ENCODE assay signal across 17 cellular contexts in the genomic region with DNA sequence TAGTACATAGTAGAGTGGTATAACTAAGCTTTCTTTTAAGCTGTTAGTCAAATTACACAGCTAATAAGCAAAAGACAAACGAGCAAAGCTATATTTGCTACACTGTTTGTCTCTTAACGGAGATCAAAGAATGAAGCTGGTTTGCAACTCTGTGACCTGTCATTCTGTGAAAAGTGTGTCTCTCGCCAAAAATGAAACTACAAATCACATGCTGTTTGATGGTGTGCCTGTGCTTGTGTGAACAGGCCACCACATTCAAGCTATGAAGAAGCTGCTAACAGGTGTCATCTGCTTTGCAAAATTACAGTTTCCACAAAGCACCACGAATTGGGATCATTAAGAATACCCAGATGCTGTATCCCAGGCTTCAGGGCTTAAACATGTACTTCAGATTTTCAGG.
DNase-seq lines count a peak whose midpoint lies in the region; ATAC-seq, FAIRE-seq and TF ChIP-seq lines count a peak whose summit lies in the region.
"Had no signal": no experiment of that assay in that cellular context is flagged by ENCODE, and none has a peak within 500 bp of the region (broad histone marks: within the 10 kb centered on the region; RNA-seq: fewer than 3 reads in every experiment).

No MANE protein-coding gene starts in this region.

- no peak for FAIRE-seq in small intestine (lab: Jason Lieb, UNC)
- FAIRE-seq: HepG2 had no signal

- H3K4me2 ChIP-seq in OCI-LY3 (ENCODE audit: low read length), result peak overlapping the region; percentile 56
- H3K4me2 ChIP-seq: SK-N-SH had no signal

- WGBS in small intestine, 3 donors, result 2 to 22% (median 11%) methylated on average over 4 of the region's 4 CpGs

- no peaks in the 10 kb centered on the region for H4K20me1 ChIP-seq in OCI-LY3 (ENCODE audit: insufficient read depth, low read length)

- H3K36me3 ChIP-seq in left ventricle myocardium inferior (no peaks in the 10 kb centered on the region), right atrium auricular region (no peaks in the 10 kb centered on the region), OCI-LY3 (replicated peaks; ENCODE audit: low read depth, low read length) (no peaks in the 10 kb centered on the region), small intestine (ENCODE audit: control insufficient read depth in 2 of 2, insufficient read depth in 2 of 2, low read length in 2 of 2) (no peaks in the 10 kb centered on the region)

- H2AFZ ChIP-seq in OCI-LY3 (ENCODE audit: low read depth, low read length), result peak overlapping the region; percentile 68

- no peak for TF ChIP-seq CTCF in left ventricle myocardium inferior (IDR thresholded peaks at IDR 0.05; ENCODE audit: borderline replicate concordance)
- no peak for TF ChIP-seq CTCF in right atrium auricular region (IDR thresholded peaks at IDR 0.05)
- no peak for TF ChIP-seq CTCF in OCI-LY3 (IDR thresholded peaks at IDR 0.05; ENCODE audit: low read depth, low read length)

- intact Hi-C loops in left ventricle myocardium inferior (cut with micrococcal nuclease), result no loop called here

- no peaks in the 10 kb centered on the region for H3K79me2 ChIP-seq in OCI-LY3 (ENCODE audit: low read length)

- no peaks in the 10 kb centered on the region for H3K9me3 ChIP-seq in left ventricle myocardium inferior (replicated peaks)
- no peaks in the 10 kb centered on the region for H3K9me3 ChIP-seq in right atrium auricular region
- no peaks in the 10 kb centered on the region for H3K9me3 ChIP-seq in OCI-LY3 (ENCODE audit: insufficient read depth, low read length)
- no peaks in the 10 kb centered on the region for H3K9me3 ChIP-seq in small intestine (ENCODE audit: control insufficient read depth, low read depth)
- H3K9me3 ChIP-seq: SK-N-SH had no signal

- H3K27ac ChIP-seq in left ventricle myocardium inferior (replicated peaks), result peak overlapping the region; percentile 25
- H3K27ac ChIP-seq in right atrium auricular region, result no peak overlapping the region
- peak overlapping the region; percentile 40 for H3K27ac ChIP-seq in OCI-LY3 (ENCODE audit: low read length)
- no peak overlapping the region for H3K27ac ChIP-seq in small intestine (ENCODE audit: low read depth in 1 of 2, low read length in 1 of 2)

- no peaks in the 10 kb centered on the region for H3K27me3 ChIP-seq in left ventricle myocardium inferior (ENCODE audit: low read depth)
- no peaks in the 10 kb centered on the region for H3K27me3 ChIP-seq in right atrium auricular region
- no peaks in the 10 kb centered on the region for H3K27me3 ChIP-seq in OCI-LY3 (ENCODE audit: low read depth, low read length)
- no peaks in the 10 kb centered on the region for H3K27me3 ChIP-seq in small intestine (ENCODE audit: control insufficient read depth in 2 of 2, insufficient read depth in 2 of 2, low read length in 2 of 2)

- H3K4me3 ChIP-seq in left ventricle myocardium inferior (peak overlapping the region; percentile 24), right atrium auricular region (no peak overlapping the region), OCI-LY3 (ENCODE audit: low read length) (peak overlapping the region; percentile 21), small intestine (ENCODE audit: low read depth in 1 of 2, low read length in 2 of 2) (no peak overlapping the region)

- H3K4me1 ChIP-seq in left ventricle myocardium inferior, result peaks cover 9% of the 10 kb centered on the region
- H3K4me1 ChIP-seq in right atrium auricular region, result no peaks in the 10 kb centered on the region
- peaks cover 20% of the 10 kb centered on the region for H3K4me1 ChIP-seq in OCI-LY3 (ENCODE audit: low read length)
- H3K4me1 ChIP-seq in small intestine (ENCODE audit: control insufficient read depth in 2 of 2, insufficient read depth in 1 of 2, low read depth in 1 of 2, low read length in 1 of 2), result no peaks in the 10 kb centered on the region

- ATAC-seq in HG02798 (IDR thresholded peaks at IDR 0.05; ENCODE audit: poor library complexity, unreplicated experiment), result peak; percentile 86
- ATAC-seq in GM18519 (IDR thresholded peaks at IDR 0.05; ENCODE audit: low FRiP score, unreplicated experiment), result no peak
- no peak for ATAC-seq in HG03469 (IDR thresholded peaks at IDR 0.05; ENCODE audit: unreplicated experiment)
- ATAC-seq: activated T-helper 17 cell treated with anti-CD3 and anti-CD28 coated beads, Interleukin-2, amount 50 U/mL, for 72 hours; HepG2; stimulated activated naive CD8-positive, alpha-beta T cell treated with anti-CD3 and anti-CD28 coated beads, Interleukin-15, Interleukin-2, amounts not matched to agents 100 U/mL and 50 U/mL, for 24 hours had no signal

- DNase-seq in left ventricle myocardium inferior, result no peak
- no peak for DNase-seq in right atrium auricular region (ENCODE audit: low spot score)
- DNase-seq in small intestine, result peak; percentile 33
- no peak for DNase-seq in HPDE6-E6E7 (ENCODE audit: extremely low spot score)
- DNase-seq: activated B cell treated with CpG ODN at 0.5 μM for 24 hours; DMS153; effector CD4-positive, alpha-beta T cell; NCI-H1436 treated with DMSO at 0.1 percent for 48 hours; SK-N-SH; stimulated activated CD4-positive, alpha-beta T cell treated with anti-CD3 and anti-CD28 coated beads, Interleukin-4, amount 100 ng/mL, for 1 hour; stimulated activated naive CD8-positive, alpha-beta T cell treated with anti-CD3 and anti-CD28 coated beads, Interleukin-15, Interleukin-2, amounts not matched to agents 100 U/mL and 50 U/mL, for 24 hours had no signal

- no peak overlapping the region for H3K9ac ChIP-seq in OCI-LY3 (ENCODE audit: low read length)
- H3K9ac ChIP-seq: SK-N-SH had no signal

Comparison
In these comparisons a context has a peak if more than half of its experiments do, and no peak if none do; other contexts are left out.
1. H3K27ac ChIP-seq: peak in left ventricle myocardium inferior (single experiment) and OCI-LY3 (single experiment); none in right atrium auricular region (0 of 2) and small intestine (0 of 2).
2. H3K4me3 ChIP-seq: peak in left ventricle myocardium inferior (single experiment) and OCI-LY3 (single experiment); none in right atrium auricular region (0 of 2) and small intestine (0 of 2).